ENCODE assay signal across 7 cellular contexts in genomic region chr4:120895554-120895953, GRCh38.
"Had no signal": no experiment of that assay in that cellular context is flagged by ENCODE, and none has a peak within 500 bp of the region (broad histone marks: within the 10 kb centered on the region; RNA-seq: fewer than 3 reads in every experiment).

No MANE protein-coding gene starts in this region.

- DNase-seq: GDM1, GF-D8 had no signal

- FAIRE-seq: G401.6, GM12891, GM12892, GM18507, GM19239 had no signal
